ENCODE assay signal across 17 cellular contexts in the genomic region with DNA sequence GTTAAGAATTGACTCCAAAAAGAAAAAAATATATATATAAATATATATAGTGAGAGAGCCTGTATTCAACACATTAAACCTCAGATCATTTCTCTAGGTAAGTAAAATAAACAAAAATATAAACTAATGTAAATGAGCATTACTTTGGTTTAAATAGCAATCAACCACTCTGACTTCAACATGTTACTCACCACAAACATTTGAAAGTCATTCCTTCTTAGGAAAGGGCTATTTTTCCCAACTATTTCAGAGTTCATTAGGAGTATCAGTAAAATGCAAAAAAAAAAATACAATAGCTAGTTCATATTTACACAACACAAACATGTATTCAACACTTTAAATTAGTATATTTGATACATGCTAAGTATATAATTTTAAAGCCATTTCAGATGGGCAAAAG.
"Had no signal": no experiment of that assay in that cellular context is flagged by ENCODE, and none has a peak within 500 bp of the region (broad histone marks: within the 10 kb centered on the region; RNA-seq: fewer than 3 reads in every experiment).

No MANE protein-coding gene starts in this region.

- H3K9me3 Mint-ChIP-seq: dendritic cell treated with granulocyte-macrophage colony-stimulating factor and Interleukin-4, amounts not matched to agents 40 ng/mL and 50 ng/mL, for 4 days; effector memory CD8-positive, alpha-beta T cell; naive B cell had no signal

- H3K27ac Mint-ChIP-seq: dendritic cell treated with granulocyte-macrophage colony-stimulating factor and Interleukin-4, amounts not matched to agents 40 ng/mL and 50 ng/mL, for 4 days had no signal

- ATAC-seq: effector memory CD8-positive, alpha-beta T cell; gastrocnemius medialis; heart right ventricle; sciatic nerve had no signal

- H3K27me3 ChIP-seq: esophagus muscularis mucosa, gastrocnemius medialis, heart right ventricle had no signal

- H3K4me3 Mint-ChIP-seq: dendritic cell treated with granulocyte-macrophage colony-stimulating factor and Interleukin-4, amounts not matched to agents 40 ng/mL and 50 ng/mL, for 4 days; nephron progenitor cell had no signal

- H3K36me3 Mint-ChIP-seq: naive B cell had no signal

- H3K9me3 ChIP-seq: esophagus muscularis mucosa, gastrocnemius medialis, heart right ventricle had no signal

- H3K4me3 ChIP-seq: esophagus muscularis mucosa, gastrocnemius medialis, heart right ventricle, skin epidermis had no signal

- DNase-seq: effector memory CD8-positive, alpha-beta T cell; gastrocnemius medialis; heart right ventricle; hypothalamus; kidney glomerular epithelial cell; mesendoderm; naive B cell; nephron progenitor cell; posterior cingulate gyrus; stimulated activated CD4-positive, alpha-beta T cell treated with anti-CD3 and anti-CD28 coated beads, Interleukin-2, amount 100 ng/mL, for 24 hours; stimulated activated naive CD4-positive, alpha-beta T cell treated with Interleukin-2 at 50 U/mL for 16 hours; trophoblast cell had no signal

- H3K36me3 ChIP-seq: esophagus muscularis mucosa, gastrocnemius medialis, heart right ventricle had no signal

- H3K27ac ChIP-seq: epithelial cell of prostate, esophagus muscularis mucosa, gastrocnemius medialis, heart right ventricle had no signal

- H3K27me3 Mint-ChIP-seq: dendritic cell treated with granulocyte-macrophage colony-stimulating factor and Interleukin-4, amounts not matched to agents 40 ng/mL and 50 ng/mL, for 4 days; effector memory CD8-positive, alpha-beta T cell; naive B cell had no signal
